ENCODE assay signal across 21 cellular contexts in the genomic region with DNA sequence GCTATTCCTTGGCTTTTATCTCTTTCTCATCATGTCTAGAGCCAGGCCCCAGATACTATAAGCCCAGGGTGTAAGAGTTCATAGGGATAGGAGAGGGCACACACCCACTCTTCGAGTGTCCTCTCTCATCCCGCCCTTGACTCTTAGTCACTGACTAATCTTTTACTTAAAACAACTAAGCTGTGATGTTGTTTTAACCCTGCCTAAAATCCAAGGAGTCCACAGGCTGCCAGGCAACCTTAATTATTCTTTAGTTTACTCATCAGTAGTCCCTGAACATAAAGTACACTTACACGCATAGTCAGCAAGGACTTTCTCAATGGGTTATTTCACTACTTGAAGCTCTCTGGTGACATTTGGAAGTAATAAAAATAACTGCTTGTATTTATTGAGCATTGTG. TPM values are rescaled to one million over a fixed set of nuclear protein-coding genes. Genes with fewer than 3 reads are reported as not detected.
DNase-seq lines count a peak whose midpoint lies in the region; TF ChIP-seq lines count a peak whose summit lies in the region.
"Had no signal": no experiment of that assay in that cellular context is flagged by ENCODE, and none has a peak within 500 bp of the region (broad histone marks: within the 10 kb centered on the region; RNA-seq: fewer than 3 reads in every experiment).

No MANE protein-coding gene starts in this region.

- H3K18ac ChIP-seq in trophoblast cell (ENCODE audit: low read length) (no peak overlapping the region), neuronal stem cell (ENCODE audit: low read length) (no peak overlapping the region)

- TF ChIP-seq CTCF in fibroblast of the aortic adventitia (IDR thresholded peaks at IDR 0.05; ENCODE audit: insufficient read depth, low read length) (no peak), vagina (IDR thresholded peaks at IDR 0.05) (no peak), adrenal gland (IDR thresholded peaks at IDR 0.05) (no peak), prostate gland (IDR thresholded peaks at IDR 0.05) (no peak)

- H3K27me3 ChIP-seq in trophoblast cell (ENCODE audit: insufficient read depth, low read length) (no peaks in the 10 kb centered on the region), vagina (no peaks in the 10 kb centered on the region), neuronal stem cell (ENCODE audit: control insufficient read depth in 3 of 3, insufficient read depth in 3 of 3, low read depth in 1 of 3, low read length in 3 of 3) (no peaks in the 10 kb centered on the region), adrenal gland (no peaks in the 10 kb centered on the region), prostate gland (replicated peaks; ENCODE audit: insufficient read depth) (no peaks in the 10 kb centered on the region)

- H3K79me1 ChIP-seq in trophoblast cell (ENCODE audit: low read length) = peaks cover 10% of the 10 kb centered on the region
- no peaks in the 10 kb centered on the region for H3K79me1 ChIP-seq in neuronal stem cell (ENCODE audit: low read depth, low read length)

- H3K23ac ChIP-seq in trophoblast cell (ENCODE audit: low read length) = no peak overlapping the region
- H3K23ac ChIP-seq in neuronal stem cell (ENCODE audit: low read depth, low read length, poor library complexity) = no peak overlapping the region

- H3K9me3 ChIP-seq in trophoblast cell (ENCODE audit: insufficient read depth, low read depth, low read length) (no peaks in the 10 kb centered on the region), vagina (no peaks in the 10 kb centered on the region), neuronal stem cell (replicated peaks in 1 of 2; ENCODE audit: control insufficient read depth in 2 of 2, insufficient read depth in 1 of 2, low read depth in 1 of 2, low read length in 2 of 2) (peaks cover 0 to 14% of the 10 kb centered on the region in 2 donors), adrenal gland (replicated peaks in 1 of 3) (no peaks in the 10 kb centered on the region), prostate gland (no peaks in the 10 kb centered on the region)
- H3K9me3 ChIP-seq: neutrophil had no signal

- no peak overlapping the region for H2BK5ac ChIP-seq in trophoblast cell (ENCODE audit: low read depth, low read length, poor library complexity)
- no peak overlapping the region for H2BK5ac ChIP-seq in neuronal stem cell (ENCODE audit: low read length)

- H4K8ac ChIP-seq in trophoblast cell (ENCODE audit: low read depth, low read length) (no peak overlapping the region), neuronal stem cell (ENCODE audit: low read depth, low read length) (no peak overlapping the region)

- no peak overlapping the region for H3K14ac ChIP-seq in trophoblast cell (ENCODE audit: low read length)
- H3K14ac ChIP-seq in neuronal stem cell (ENCODE audit: low read length) = no peak overlapping the region

- H3K4ac ChIP-seq in trophoblast cell (ENCODE audit: low read depth, low read length) (peak overlapping the region; percentile 83), neuronal stem cell (ENCODE audit: low read length) (no peak overlapping the region)

- H2BK12ac ChIP-seq in trophoblast cell (ENCODE audit: low read length) (no peak overlapping the region), neuronal stem cell (ENCODE audit: low read length) (no peak overlapping the region)

- peak overlapping the region; percentile 9 for H2AK5ac ChIP-seq in trophoblast cell (ENCODE audit: low read length)
- H2AK5ac ChIP-seq in neuronal stem cell (ENCODE audit: low read depth, low read length) = no peak overlapping the region

- peaks cover 9 to 22% of the 10 kb centered on the region in 2 experiments for H3K4me1 ChIP-seq in trophoblast cell (ENCODE audit: control insufficient read depth in 1 of 2, insufficient read depth in 2 of 2, low read length in 2 of 2)
- no peaks in the 10 kb centered on the region for H3K4me1 ChIP-seq in vagina
- peaks cover 9 to 29% of the 10 kb centered on the region in 2 donors for H3K4me1 ChIP-seq in neuronal stem cell (ENCODE audit: control insufficient read depth in 2 of 2, insufficient read depth in 1 of 2, low read depth in 1 of 2, low read length in 2 of 2)
- H3K4me1 ChIP-seq in adrenal gland (replicated peaks in 1 of 2) = no peaks in the 10 kb centered on the region
- no peaks in the 10 kb centered on the region for H3K4me1 ChIP-seq in prostate gland (replicated peaks)

- no peak overlapping the region for H3K4me2 ChIP-seq in trophoblast cell (ENCODE audit: low read length)
- no peak overlapping the region for H3K4me2 ChIP-seq in neuronal stem cell (ENCODE audit: insufficient read depth, low read length, poor library complexity, severe bottlenecking)

- H2AFZ ChIP-seq in trophoblast cell (ENCODE audit: insufficient read depth, low read length, poor library complexity) (no peak overlapping the region), neuronal stem cell (ENCODE audit: low read length) (no peak overlapping the region)

- intact Hi-C loops in vagina (cut with DNase I) (no loop called here), adrenal gland (cut with DNase I) (no loop called here), prostate gland (cut with DNase I) (no loop called here)

- H3K27ac ChIP-seq in trophoblast cell (ENCODE audit: low read depth, low read length) (no peak overlapping the region), vagina (no peak overlapping the region), neuronal stem cell (replicated peaks; ENCODE audit: low read length) (no peak overlapping the region), adrenal gland (no peak overlapping the region), prostate gland (no peak overlapping the region)
- H3K27ac ChIP-seq: neutrophil, RWPE1 had no signal

- no peak overlapping the region for H2BK15ac ChIP-seq in neuronal stem cell (ENCODE audit: low read length)

- DNase-seq in HCEC 1CT = peak; percentile 30
- peak; percentile 12 for DNase-seq in amniotic stem cell (lab: John Stamatoyannopoulos, UW)
- DNase-seq in fibroblast of the aortic adventitia (ENCODE audit: low read depth) = peak; percentile 27
- DNase-seq in trophoblast cell = no peak
- DNase-seq in vagina (ENCODE audit: extremely low spot score in 2 of 2) = no peak
- no peak for DNase-seq in neuronal stem cell (ENCODE audit: low spot score)
- no peak for DNase-seq in adrenal gland
- DNase-seq in prostate gland (ENCODE audit: low spot score) = no peak
- DNase-seq: activated CD4-positive, alpha-beta T cell treated with anti-CD3 and anti-CD28 coated beads, Interleukin-2, amount 50 U/mL, for 48 hours; activated T-cell treated with anti-CD3 and anti-CD28 coated beads for 4 hours; central memory CD4-positive, alpha-beta T cell; effector memory CD4-positive, alpha-beta T cell; foreskin melanocyte; left cardiac atrium; NCI-H1092; NCI-H2029 treated with DMSO at 0.1 percent for 48 hours; retina; stimulated activated naive CD8-positive, alpha-beta T cell treated with anti-CD3 and anti-CD28 coated beads, Interleukin-15, amount 100 ng/mL, for 72 hours had no signal

- TF ChIP-seq POLR2A in vagina (IDR thresholded peaks at IDR 0.05) (no peak), adrenal gland (IDR thresholded peaks at IDR 0.05) (no peak), prostate gland (IDR thresholded peaks at IDR 0.05) (no peak)

- no peak overlapping the region for H3K4me3 ChIP-seq in fibroblast of the aortic adventitia (ENCODE audit: low read depth, low read length)
- no peak overlapping the region for H3K4me3 ChIP-seq in trophoblast cell (ENCODE audit: low read depth, low read length)
- H3K4me3 ChIP-seq in vagina = no peak overlapping the region
- H3K4me3 ChIP-seq in neuronal stem cell (ENCODE audit: low read length in 2 of 2) = no peak overlapping the region
- no peak overlapping the region for H3K4me3 ChIP-seq in adrenal gland
- H3K4me3 ChIP-seq in prostate gland = no peak overlapping the region
- H3K4me3 ChIP-seq: K562 had no signal

- WGBS in trophoblast cell (ENCODE audit: extremely low coverage, insufficient coverage, insufficient read length) = no CpG with 5 or more reads among the region's 3 CpGs
- no CpG with 5 or more reads among the region's 3 CpGs for WGBS in neuronal stem cell (ENCODE audit: extremely low coverage in 2 of 2, insufficient read length in 2 of 2, insufficient replicate concordance in 1 of 2), 2 donors
- 72 to 84% (median 79%) methylated on average over 3 of the region's 3 CpGs for WGBS in adrenal gland, 4 donors
- 69% methylated on average over 3 of the region's 3 CpGs for WGBS in prostate gland

- H4K12ac ChIP-seq in trophoblast cell (ENCODE audit: low read depth, low read length) = no peak overlapping the region

- H2BK120ac ChIP-seq in trophoblast cell (ENCODE audit: insufficient read depth, low read length, poor library complexity) = no peak overlapping the region
- H2BK120ac ChIP-seq in neuronal stem cell (ENCODE audit: low read depth, low read length) = no peak overlapping the region

- H4K91ac ChIP-seq in trophoblast cell (ENCODE audit: low read depth, low read length) = no peak overlapping the region
- H4K91ac ChIP-seq in neuronal stem cell (ENCODE audit: low read depth, low read length, poor library complexity) = no peak overlapping the region

- H3K79me2 ChIP-seq in trophoblast cell (ENCODE audit: control insufficient read depth, insufficient read depth, low read length, poor library complexity) = peaks cover 2% of the 10 kb centered on the region

- H3K9ac ChIP-seq in trophoblast cell (ENCODE audit: low read length) = no peak overlapping the region
- H3K9ac ChIP-seq in neuronal stem cell (ENCODE audit: low read depth, low read length, poor library complexity) = no peak overlapping the region

- H3K36me3 ChIP-seq in trophoblast cell (ENCODE audit: control insufficient read depth in 1 of 2, insufficient read depth in 2 of 2, low read length in 2 of 2) (peaks cover 3 to 4% of the 10 kb centered on the region in 2 experiments), vagina (no peaks in the 10 kb centered on the region), neuronal stem cell (replicated peaks in 1 of 2; ENCODE audit: control insufficient read depth in 2 of 2, insufficient read depth in 2 of 2, low read length in 2 of 2) (peaks cover 0 to 30% of the 10 kb centered on the region in 2 donors), adrenal gland (replicated peaks in 1 of 2) (no peaks in the 10 kb centered on the region), prostate gland (no peaks in the 10 kb centered on the region)
- H3K36me3 ChIP-seq: neutrophil had no signal

RNA-seq across cellular contexts. Expression of a gene that starts 28.4 kb away (rescaled TPM):
- total RNA-seq in fibroblast of the aortic adventitia (ENCODE audit: low replicate concordance) (1.9 and 3.7 TPM in 2 replicates), vagina (0.98 TPM), adrenal gland (1 to 10 TPM in 5 of 8 donors, under 1 TPM in 3; 0.39 to 4.9 (median 1.1) TPM), prostate gland (10 to 100 TPM in 1 of 2 donors, 1 to 10 TPM in 1; 2.0 to 21.6 TPM)
- polyA plus RNA-seq in trophoblast cell (2013) = 54.4 and 55.1 TPM in 2 replicates
- polyA plus RNA-seq in neuronal stem cell (2013, experiment 1 of 2) = 59.3 TPM
- 59.9 TPM for polyA plus RNA-seq in neuronal stem cell (2013, experiment 2 of 2)
- polyA plus RNA-seq in adrenal gland = 1 to 10 TPM in 2 of 3 donors, under 1 TPM in 1; 0.61 to 1.6 (median 1.5) TPM
- total RNA-seq: K562 had no signal

Comparison
In these comparisons a context has a peak if more than half of its experiments do, and no peak if none do; other contexts are left out.
1. DNase-seq: peak in HCEC 1CT (single experiment), amniotic stem cell (single experiment) and fibroblast of the aortic adventitia (single experiment); none in trophoblast cell (0 of 2), vagina (0 of 2), neuronal stem cell (single experiment), adrenal gland (0 of 7) and prostate gland (single experiment).